In genomic region chr10:121135512-121135911, GRCh38 we compare ENCODE assay signal across 1 cellular context.
TF ChIP-seq lines count a peak whose summit lies in the region.

No MANE protein-coding gene starts in this region.

TF ChIP-seq in K562, 482 proteins besides CTCF, POLR2A, EP300 and RAD21 (continued from another document):
- TF ChIP-seq ZNF280B (CRISPR knock-in tag; IDR thresholded peaks at IDR 0.05), result no peak
